Comparison of ENCODE assay signal across 9 cellular contexts in genomic region chr2:121489284-121489683, GRCh38. TPM values are rescaled to one million over a fixed set of nuclear protein-coding genes. Genes with fewer than 3 reads are reported as not detected.
DNase-seq lines count a peak whose midpoint lies in the region; ATAC-seq and TF ChIP-seq lines count a peak whose summit lies in the region.
"Had no signal": no experiment of that assay in that cellular context is flagged by ENCODE, and none has a peak within 500 bp of the region (broad histone marks: within the 10 kb centered on the region; RNA-seq: fewer than 3 reads in every experiment).

No MANE protein-coding gene starts in this region.

- H3K27ac ChIP-seq in IMR-90 (ENCODE audit: insufficient read depth, low read length) (no peak overlapping the region), PC-3 (ENCODE audit: low read length) (no peak overlapping the region), right lobe of liver (peak overlapping the region in 1 of 3 donors; percentile 2), esophagus squamous epithelium (no peak overlapping the region)

- no peak overlapping the region for H3K56ac ChIP-seq in IMR-90 (ENCODE audit: extremely low read depth, insufficient read depth, low read length)

- no peak overlapping the region for H4K91ac ChIP-seq in IMR-90 (ENCODE audit: insufficient read depth, low read depth, low read length)

- H3K9me2 ChIP-seq in PC-3 (replicated peaks; ENCODE audit: low read length): no peaks in the 10 kb centered on the region

- TF ChIP-seq POLR2A in IMR-90 (IDR thresholded peaks at IDR 0.05; ENCODE audit: low read depth, low read length) (no peak), right lobe of liver (IDR thresholded peaks at IDR 0.05) (no peak), esophagus squamous epithelium (IDR thresholded peaks at IDR 0.05) (no peak)

- H4K20me1 ChIP-seq in IMR-90 (ENCODE audit: insufficient read depth, low read length): peaks cover 8% of the 10 kb centered on the region; the same call in 1 of the 2 replicates
- H4K20me1 ChIP-seq in PC-3 (ENCODE audit: low read length): no peaks in the 10 kb centered on the region

- H2AK5ac ChIP-seq in IMR-90 (ENCODE audit: low read depth, low read length): no peak overlapping the region

- DNase-seq in IMR-90: peak; percentile 68
- DNase-seq in PC-3: peak; percentile 54
- DNase-seq in right lobe of liver: peak in 2 of 3 donors; percentile 36 to 62
- DNase-seq in glutamatergic neuron: no peak
- no peak for DNase-seq in esophagus squamous epithelium (lab: John Stamatoyannopoulos, UW)
- no peak for DNase-seq in nucleus accumbens (lab: John Stamatoyannopoulos, UW)
- DNase-seq in activated CD8-positive, alpha-beta memory T cell treated with anti-CD3 and anti-CD28 coated beads for 24 hours: no peak

- no TSS peak for BruUV-seq in IMR-90 (replicated peaks; lab: Mats Ljungman, UMichigan)
- BruUV-seq in PC-3 (replicated peaks; lab: Mats Ljungman, UMichigan): no TSS peak

- no peaks in the 10 kb centered on the region for H3K36me3 Mint-ChIP-seq in glutamatergic neuron (ENCODE audit: unreplicated experiment)

- H3K4me3 ChIP-seq in IMR-90 (ENCODE audit: insufficient read depth, low read depth, low read length) (no peak overlapping the region), PC-3 (ENCODE audit: low read length) (no peak overlapping the region), right lobe of liver (no peak overlapping the region), esophagus squamous epithelium (no peak overlapping the region)

- H3K4me1 Mint-ChIP-seq in glutamatergic neuron (ENCODE audit: low read depth, unreplicated experiment): peaks cover 12% of the 10 kb centered on the region

- H2BK5ac ChIP-seq in IMR-90 (ENCODE audit: low read depth, low read length, poor library complexity, severe bottlenecking): no peak overlapping the region

- CTCF ChIA-PET in IMR-90 (lab: Yijun Ruan, JAX) (interaction anchor here (0.6 kb wide), 1 partner anchor 389 kb away, joined by 4 read pairs; no protein-coding TSS in a partner anchor), PC-3 (lab: Charles Lee) (interaction anchor here (0.7 kb wide), 1 partner anchor 1989 kb away, joined by 3 read pairs; no protein-coding TSS in a partner anchor)

- H3K4me1 ChIP-seq in IMR-90 (ENCODE audit: control insufficient read depth, insufficient read depth, low read length) (peaks cover 11% of the 10 kb centered on the region), PC-3 (ENCODE audit: insufficient read depth, low read length) (peaks cover 27% of the 10 kb centered on the region), right lobe of liver (peaks cover 0 to 17% (median 5%) of the 10 kb centered on the region in 4 donors), esophagus squamous epithelium (peaks cover 0 to 37% (median 0%) of the 10 kb centered on the region in 3 donors)

- dilution Hi-C loops in IMR-90 (cut with HindIII; ENCODE audit: low sequenced_read_pairs, unreplicated experiment): no loop called here

- no CpG with 5 or more reads among the region's 1 CpG for WGBS in IMR-90 (ENCODE audit: extremely low coverage in 2 of 2, insufficient read length in 1 of 2), 2 experiments
- WGBS in right lobe of liver (ENCODE audit: insufficient coverage, low coverage, low lambda C conversion rate, missing lambda C conversion rate): 21% methylated on average over 1 of the region's 1 CpG
- 55% methylated on average over 1 of the region's 1 CpG for WGBS in esophagus squamous epithelium, 2 donors

- H3K4me3 Mint-ChIP-seq in glutamatergic neuron (ENCODE audit: unreplicated experiment): no peak overlapping the region

- no peak overlapping the region for H3K9ac ChIP-seq in IMR-90 (ENCODE audit: low read depth, low read length)
- H3K9ac ChIP-seq in PC-3 (ENCODE audit: low read length): no peak overlapping the region

- peaks cover 11% of the 10 kb centered on the region for H3K9me1 ChIP-seq in IMR-90 (ENCODE audit: insufficient read depth, low read length)

- TF ChIP-seq RAD21 in IMR-90 (IDR thresholded peaks at IDR 0.05; ENCODE audit: low read length): no peak

- H3K18ac ChIP-seq in IMR-90 (ENCODE audit: low read depth, low read length): no peak overlapping the region

- H3K9me3 ChIP-seq in IMR-90 (ENCODE audit: control insufficient read depth, insufficient read depth, low read length) (no peaks in the 10 kb centered on the region), PC-3 (ENCODE audit: low read length) (no peaks in the 10 kb centered on the region), right lobe of liver (no peaks in the 10 kb centered on the region), esophagus squamous epithelium (no peaks in the 10 kb centered on the region)

- no peak overlapping the region for H2BK120ac ChIP-seq in IMR-90 (ENCODE audit: low read depth, low read length)

- H2AK9ac ChIP-seq in IMR-90 (replicated peaks; ENCODE audit: low read depth, low read length, poor library complexity): no peak overlapping the region

- intact Hi-C loops in IMR-90 (cut with micrococcal nuclease) (no loop called here), PC-3 (cut with micrococcal nuclease) (no loop called here), right lobe of liver (cut with DNase I) (no loop called here), esophagus squamous epithelium (cut with DNase I) (no loop called here)

- TF ChIP-seq CTCF in IMR-90 (conservative IDR thresholded peaks at IDR 0.05; ENCODE audit: low read depth, low read length): no peak
- no peak for TF ChIP-seq CTCF in PC-3 (conservative IDR thresholded peaks at IDR 0.05; ENCODE audit: low read depth, low read length)
- TF ChIP-seq CTCF in right lobe of liver (IDR thresholded peaks at IDR 0.05): no peak
- TF ChIP-seq CTCF in glutamatergic neuron (IDR thresholded peaks at IDR 0.05; ENCODE audit: partially characterized antibody, unreplicated experiment): no peak
- TF ChIP-seq CTCF in esophagus squamous epithelium (IDR thresholded peaks at IDR 0.05): no peak

- H2AFZ ChIP-seq in IMR-90 (replicated peaks; ENCODE audit: low read length, poor library complexity) (no peak overlapping the region), PC-3 (ENCODE audit: low read length) (no peak overlapping the region)

- H3K27ac Mint-ChIP-seq in glutamatergic neuron (ENCODE audit: unreplicated experiment): no peak overlapping the region

- H3K23ac ChIP-seq in IMR-90 (ENCODE audit: low read depth, low read length): no peak overlapping the region

- peaks cover 3% of the 10 kb centered on the region; the same call in 1 of the 2 replicates for H3K79me2 ChIP-seq in PC-3 (ENCODE audit: low read length)

- no peaks in the 10 kb centered on the region for H3K27me3 ChIP-seq in IMR-90 (ENCODE audit: control insufficient read depth, insufficient read depth, low read length)
- no peaks in the 10 kb centered on the region for H3K27me3 ChIP-seq in PC-3 (ENCODE audit: low read length)
- no peaks in the 10 kb centered on the region for H3K27me3 ChIP-seq in right lobe of liver
- no peaks in the 10 kb centered on the region for H3K27me3 ChIP-seq in esophagus squamous epithelium

- H3K27me3 Mint-ChIP-seq in glutamatergic neuron (ENCODE audit: unreplicated experiment): no peaks in the 10 kb centered on the region

- no peak overlapping the region for H4K5ac ChIP-seq in IMR-90 (ENCODE audit: low read depth, low read length)

- H3K9me3 Mint-ChIP-seq in glutamatergic neuron (ENCODE audit: unreplicated experiment): peaks cover 2% of the 10 kb centered on the region

- POLR2A ChIA-PET in IMR-90 (lab: Charles Lee; ENCODE audit: unreplicated experiment) (no interaction called here), PC-3 (lab: Charles Lee; ENCODE audit: unreplicated experiment) (no interaction called here)

- H3K79me1 ChIP-seq in IMR-90 (ENCODE audit: low read depth in 1 of 2, low read length in 2 of 2): peaks cover 14 to 55% of the 10 kb centered on the region in 2 experiments

- no peak overlapping the region for H3K14ac ChIP-seq in IMR-90 (replicated peaks; ENCODE audit: low read depth, low read length)

- no peak overlapping the region for H3K4ac ChIP-seq in IMR-90 (ENCODE audit: low read depth, low read length)

- peak; percentile 67 for ATAC-seq in GM18870 (IDR thresholded peaks at IDR 0.05; ENCODE audit: unreplicated experiment)
- ATAC-seq in IMR-90 (ENCODE audit: low read depth): peak; percentile 21
- peak; percentile 76 for ATAC-seq in PC-3
- peak; percentile 85 to 95 (median 90) for ATAC-seq in right lobe of liver

- H2BK15ac ChIP-seq in IMR-90 (ENCODE audit: low read depth, low read length): no peak overlapping the region

- H3K36me3 ChIP-seq in IMR-90 (ENCODE audit: control insufficient read depth, insufficient read depth, low read length) (no peaks in the 10 kb centered on the region), PC-3 (ENCODE audit: low read depth, low read length) (no peaks in the 10 kb centered on the region), right lobe of liver (no peaks in the 10 kb centered on the region), esophagus squamous epithelium (peaks cover 0 to 13% (median 3%) of the 10 kb centered on the region in 3 donors)

- in situ Hi-C loops in IMR-90 (cut with MboI; ENCODE audit: low sequenced_read_pairs): no loop called here

- no peak overlapping the region for H4K8ac ChIP-seq in IMR-90 (ENCODE audit: low read depth in 2 of 2, low read length in 2 of 2)

- H3K4me2 ChIP-seq in IMR-90 (ENCODE audit: low read depth, low read length) (no peak overlapping the region; the same call in 1 of the 2 replicates), PC-3 (ENCODE audit: low read length) (no peak overlapping the region)

- no peak overlapping the region for H2BK20ac ChIP-seq in IMR-90 (ENCODE audit: low read depth, low read length)

- no peaks in the 10 kb centered on the region for H3F3A ChIP-seq in PC-3 (ENCODE audit: low read length, unreplicated experiment)

TF ChIP-seq in IMR-90, 13 proteins besides CTCF, POLR2A, EP300 and RAD21:
- TF ChIP-seq RCOR1 (IDR thresholded peaks at IDR 0.05; ENCODE audit: insufficient replicate concordance, low read length): no peak
- TF ChIP-seq RFX5 (IDR thresholded peaks at IDR 0.05; ENCODE audit: low read depth, low read length): no peak

RNA-seq across cellular contexts. Expression of gene RNU4ATAC, which starts 41.4 kb away (rescaled TPM):
- total RNA-seq in IMR-90 (2012; rRNA removed) (under 0.01 TPM in 2 replicates), PC-3 (2014; rRNA removed) (not detected in 2 replicates), right lobe of liver (not detected), glutamatergic neuron (ENCODE audit: unreplicated experiment) (not detected), esophagus squamous epithelium (not detected)
- not detected in 2 replicates for polyA plus RNA-seq in IMR-90 (2012; rRNA removed)
- not detected in 2 replicates for polyA plus RNA-seq in IMR-90 (2012; cell fraction: cytosol; rRNA removed)
- not detected in 2 replicates for polyA plus RNA-seq in IMR-90 (2012; cell fraction: nucleus; rRNA removed; ENCODE audit: low replicate concordance)
- total RNA-seq: NCI-H460 had no signal

Comparison
In these comparisons a context has a peak if more than half of its experiments do, and no peak if none do; other contexts are left out.
1. ATAC-seq: peak in every context shown above with its lines; median percentile 90 in right lobe of liver; 76 in PC-3; 67 in GM18870; 21 in IMR-90.
2. DNase-seq: peak in IMR-90 (single experiment), PC-3 (single experiment) and right lobe of liver (2 of 3); none in glutamatergic neuron (single experiment), esophagus squamous epithelium (single experiment), nucleus accumbens (0 of 56) and activated CD8-positive, alpha-beta memory T cell treated with anti-CD3 and anti-CD28 coated beads for 24 hours (single experiment).